18 cellular contexts compared by ENCODE assay signal in genomic region chr5:148558892-148559291, GRCh38.
DNase-seq lines count a peak whose midpoint lies in the region; ATAC-seq, FAIRE-seq and TF ChIP-seq lines count a peak whose summit lies in the region.
"Had no signal": no experiment of that assay in that cellular context is flagged by ENCODE, and none has a peak within 500 bp of the region (broad histone marks: within the 10 kb centered on the region; RNA-seq: fewer than 3 reads in every experiment).

No MANE protein-coding gene starts in this region.

- peak; percentile 7 for FAIRE-seq in bronchial epithelial cell (lab: Jason Lieb, UNC)

- H3K36me3 ChIP-seq in bronchial epithelial cell (ENCODE audit: control insufficient read depth, insufficient read depth, low read length): no peaks in the 10 kb centered on the region
- H3K36me3 ChIP-seq in mucosa of descending colon (ENCODE audit: low read depth): no peaks in the 10 kb centered on the region

- no peak overlapping the region for H3K4me3 ChIP-seq in bronchial epithelial cell (ENCODE audit: low read depth, low read length)
- no peak overlapping the region for H3K4me3 ChIP-seq in mucosa of descending colon

- TF ChIP-seq CTCF in bronchial epithelial cell (IDR thresholded peaks at IDR 0.05; ENCODE audit: insufficient read depth, low read length, severe bottlenecking): no peak
- TF ChIP-seq CTCF in mucosa of descending colon (IDR thresholded peaks at IDR 0.05): no peak

- no peaks in the 10 kb centered on the region for H3K4me1 ChIP-seq in mucosa of descending colon (ENCODE audit: low read depth)

- H3K9me3 ChIP-seq in mucosa of descending colon: no peaks in the 10 kb centered on the region
- H3K9me3 ChIP-seq: SK-N-SH had no signal

- H3K27me3 ChIP-seq in bronchial epithelial cell (ENCODE audit: control insufficient read depth, insufficient read depth, low read length): no peaks in the 10 kb centered on the region

- peak; percentile 4 for DNase-seq in NCI-H748 (lab: John Stamatoyannopoulos, UW; ENCODE audit: unreplicated experiment)
- no peak for DNase-seq in NCI-H748 treated with DMSO at 0.1 percent for 48 hours (lab: John Stamatoyannopoulos, UW)
- no peak for DNase-seq in bronchial epithelial cell (ENCODE audit: low read depth)
- no peak for DNase-seq in mucosa of descending colon
- no peak for DNase-seq in Kasumi-1 (lab: John Stamatoyannopoulos, UW)
- DNase-seq in NCI-H1092 (lab: John Stamatoyannopoulos, UW): no peak
- DNase-seq: DMS79; HCEC 1CT; KG1; NCI-H1694 treated with DMSO at 0.1 percent for 48 hours; NCI-H2107; NCI-H2227 treated with DMSO at 0.1 percent for 48 hours; NCI-H510A; NCI-H774; NK-92 treated with Interleukin-12 subunit alpha and Interleukin-12 subunit beta, amount 100 ng/mL, for 24 hours; SHP77 treated with DMSO at 0.1 percent for 48 hours; SK-N-SH had no signal

- ATAC-seq in mucosa of descending colon (peak; percentile 41), GM21529 (IDR thresholded peaks at IDR 0.05; ENCODE audit: unreplicated experiment) (no peak)

- intact Hi-C loops in mucosa of descending colon (cut with DNase I, micrococcal nuclease): no loop called here
